Comparison of ENCODE assay signal across 9 cellular contexts in the genomic region with DNA sequence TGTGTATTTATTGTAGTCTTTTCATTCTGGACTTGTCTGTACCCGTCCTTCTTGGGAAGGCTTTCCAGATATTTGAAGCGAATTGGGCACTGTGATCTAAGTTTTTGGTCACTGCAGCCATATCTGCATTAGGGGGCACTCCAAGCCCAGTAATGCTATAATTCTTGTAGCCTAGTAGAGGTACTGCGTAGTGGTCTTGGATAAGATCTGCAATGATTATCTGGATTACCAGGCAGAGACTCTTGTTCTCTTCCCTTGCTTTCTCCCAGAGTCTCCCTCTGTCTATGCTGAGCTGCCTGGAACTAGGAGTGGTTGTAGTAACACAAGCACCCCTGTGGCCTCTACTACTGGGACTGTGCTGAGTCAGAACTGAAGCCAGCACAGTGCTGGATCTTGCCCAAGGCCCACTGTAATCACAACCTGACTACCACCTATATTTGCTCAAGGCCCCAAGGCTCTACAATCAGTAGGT. TPM values are rescaled to one million over a fixed set of nuclear protein-coding genes. Genes with fewer than 3 reads are reported as not detected.
DNase-seq lines count a peak whose midpoint lies in the region; ATAC-seq and TF ChIP-seq lines count a peak whose summit lies in the region.
"Had no signal": no experiment of that assay in that cellular context is flagged by ENCODE, and none has a peak within 500 bp of the region (broad histone marks: within the 10 kb centered on the region; RNA-seq: fewer than 3 reads in every experiment).

No MANE protein-coding gene starts in this region.

- H3K36me3 Mint-ChIP-seq in activated B cell treated with CpG ODN at 0.5 μM for 24 hours (ENCODE audit: low read depth): no peaks in the 10 kb centered on the region

- TF ChIP-seq CTCF in activated B cell treated with CpG ODN at 0.5 μM for 24 hours (IDR thresholded peaks at IDR 0.05): no peak
- peak; percentile 58 for TF ChIP-seq CTCF in fibroblast of the aortic adventitia (IDR thresholded peaks at IDR 0.05; ENCODE audit: insufficient read depth, low read length)

- CTCF ChIA-PET in activated B cell treated with CpG ODN at 0.5 μM for 24 hours (lab: Charles Lee): interaction anchor here (1.0 to 2.8 kb wide), 4 partner anchors 218 to 678 kb away, joined by 4 to 15 read pairs (median 8); no protein-coding TSS in a partner anchor

- DNase-seq in ELF-1 (ENCODE audit: low read depth, low spot score): peak; percentile 60
- DNase-seq in activated B cell treated with CpG ODN at 0.5 μM for 24 hours: no peak
- DNase-seq in fibroblast of the aortic adventitia (ENCODE audit: low read depth): peak; percentile 77
- DNase-seq in pulmonary artery endothelial cell (ENCODE audit: low read depth, low spot score): peak; percentile 26
- no peak for DNase-seq in SKM-1 (lab: John Stamatoyannopoulos, UW; ENCODE audit: unreplicated experiment)

- peaks cover 2% of the 10 kb centered on the region for H3K4me1 Mint-ChIP-seq in activated B cell treated with CpG ODN at 0.5 μM for 24 hours

- ATAC-seq in HG03342 (IDR thresholded peaks at IDR 0.05; ENCODE audit: unreplicated experiment) (peak; percentile 55), activated B cell treated with CpG ODN at 0.5 μM for 24 hours (ENCODE audit: low read depth) (peak; percentile 56), GM18873 (IDR thresholded peaks at IDR 0.05; ENCODE audit: low FRiP score, unreplicated experiment) (no peak), GM19023 (IDR thresholded peaks at IDR 0.05; ENCODE audit: unreplicated experiment) (no peak)

- H3K9me3 Mint-ChIP-seq in activated B cell treated with CpG ODN at 0.5 μM for 24 hours: no peaks in the 10 kb centered on the region

- no peak overlapping the region for H3K4me3 ChIP-seq in fibroblast of the aortic adventitia (ENCODE audit: low read depth, low read length)
- H3K4me3 ChIP-seq: SK-N-MC had no signal

- POLR2A ChIA-PET in activated B cell treated with CpG ODN at 0.5 μM for 24 hours (lab: Charles Lee): no interaction called here

- H3K27ac Mint-ChIP-seq in activated B cell treated with CpG ODN at 0.5 μM for 24 hours: no peak overlapping the region

- intact Hi-C loops in activated B cell treated with CpG ODN at 0.5 μM for 24 hours (cut with micrococcal nuclease): loop anchor here (1.0 kb wide), 4 partner anchors 319 to 679 kb away; no protein-coding TSS in a partner anchor

- H3K27me3 Mint-ChIP-seq in activated B cell treated with CpG ODN at 0.5 μM for 24 hours: peaks cover 5% of the 10 kb centered on the region

- H3K4me3 Mint-ChIP-seq in activated B cell treated with CpG ODN at 0.5 μM for 24 hours: no peak overlapping the region

RNA-seq across cellular contexts. Expression of a gene that starts 30.0 kb away (rescaled TPM):
- total RNA-seq in activated B cell treated with CpG ODN at 0.5 μM for 24 hours: 231 and 247 TPM in 2 replicates
- total RNA-seq in fibroblast of the aortic adventitia (ENCODE audit: low replicate concordance): 1,199 and 1,239 TPM in 2 replicates
- total RNA-seq in pulmonary artery endothelial cell: 423 and 674 TPM in 2 replicates

Comparison
In these comparisons a context has a peak if more than half of its experiments do, and no peak if none do; other contexts are left out.
1. DNase-seq: peak in ELF-1 (single experiment), fibroblast of the aortic adventitia (single experiment) and pulmonary artery endothelial cell (single experiment); none in activated B cell treated with CpG ODN at 0.5 μM for 24 hours (single experiment) and SKM-1 (single experiment).
2. ATAC-seq: peak in HG03342 (single experiment) and activated B cell treated with CpG ODN at 0.5 μM for 24 hours (single experiment); none in GM18873 (single experiment) and GM19023 (single experiment).